Comparison of ENCODE assay signal across 18 cellular contexts in the genomic region with DNA sequence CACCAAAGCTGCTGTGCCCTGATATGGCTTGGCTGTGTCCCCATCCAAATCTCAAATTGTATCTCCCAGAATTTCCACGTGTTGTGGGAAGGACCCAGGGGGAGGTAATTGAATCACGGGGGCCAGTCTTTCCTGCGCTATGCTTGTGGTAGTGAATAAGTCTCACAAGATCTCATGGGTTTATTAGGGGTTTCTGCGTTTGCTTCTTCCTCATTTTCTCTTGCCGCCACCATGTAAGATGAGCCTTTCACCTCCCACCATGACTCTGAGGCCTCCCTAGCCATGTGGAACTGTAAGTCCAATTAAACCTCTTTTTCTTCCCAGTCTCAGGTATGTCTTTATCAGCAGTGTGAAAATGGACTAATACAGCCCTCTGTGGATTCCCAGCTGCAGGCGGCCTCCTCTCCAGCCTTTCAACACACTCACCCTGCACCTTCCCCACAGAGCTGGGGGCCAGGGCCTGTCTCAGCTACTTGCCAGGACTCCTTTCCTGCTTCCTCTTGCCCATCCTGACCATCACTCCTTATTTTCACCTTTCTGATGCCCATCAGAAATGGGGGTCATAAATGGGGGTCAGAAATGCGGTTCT. TPM values are rescaled to one million over a fixed set of nuclear protein-coding genes. Genes with fewer than 3 reads are reported as not detected.
DNase-seq lines count a peak whose midpoint lies in the region; ATAC-seq and TF ChIP-seq lines count a peak whose summit lies in the region.
"Had no signal": no experiment of that assay in that cellular context is flagged by ENCODE, and none has a peak within 500 bp of the region (broad histone marks: within the 10 kb centered on the region; RNA-seq: fewer than 3 reads in every experiment).

No MANE protein-coding gene starts in this region.

- no peaks in the 10 kb centered on the region for H3F3A ChIP-seq in SK-N-SH (replicated peaks; ENCODE audit: insufficient read depth)

- H3K4me3 ChIP-seq in SK-N-SH (ENCODE audit: low read depth in 2 of 2, low read length in 1 of 2) (no peak overlapping the region), mesendoderm (ENCODE audit: low read length) (no peak overlapping the region)
- H3K4me3 ChIP-seq: A549; BLaER1 treated with 17β-estradiol and CSF1 and Interleukin-3, amounts not matched to agents 10 nM and 100 nM had no signal

- no peaks in the 10 kb centered on the region for H4K20me1 ChIP-seq in SK-N-SH (ENCODE audit: insufficient read depth)
- H4K20me1 ChIP-seq: BLaER1 treated with 17β-estradiol and CSF1 and Interleukin-3, amounts not matched to agents 10 nM and 100 nM had no signal

- H3K9ac ChIP-seq in SK-N-SH: no peak overlapping the region
- H3K9ac ChIP-seq in mesendoderm (ENCODE audit: low read length): no peak overlapping the region
- H3K9ac ChIP-seq: BLaER1 treated with 17β-estradiol and CSF1 and Interleukin-3, amounts not matched to agents 10 nM and 100 nM had no signal

- CTCF ChIA-PET in SK-N-SH (lab: Yijun Ruan, JAX): no interaction called here

- no peak overlapping the region for H3K18ac ChIP-seq in mesendoderm (ENCODE audit: low read length)

- H2AFZ ChIP-seq in SK-N-SH (ENCODE audit: low read depth): 0 out of 2 replicates have a peak overlapping the region, but pooled peaks have one; percentile 5

- 8% methylated on average over 7 of the region's 7 CpGs for WGBS in SK-N-SH (ENCODE audit: low lambda C conversion rate)
- WGBS in mesendoderm (ENCODE audit: extremely low coverage, insufficient coverage, low lambda C conversion rate): no CpG with 5 or more reads among the region's 7 CpGs

- H4K5ac ChIP-seq in mesendoderm (ENCODE audit: low read length): no peak overlapping the region

- H3K79me2 ChIP-seq in SK-N-SH (ENCODE audit: insufficient read depth) (no peaks in the 10 kb centered on the region), mesendoderm (ENCODE audit: control insufficient read depth, insufficient read depth, low read length) (no peaks in the 10 kb centered on the region)

- H3K4me3 Mint-ChIP-seq in dendritic cell treated with granulocyte-macrophage colony-stimulating factor and Interleukin-4, amounts not matched to agents 40 ng/mL and 50 ng/mL, for 4 days: no peak overlapping the region
- H3K4me3 Mint-ChIP-seq in stimulated activated naive B cell treated with anti-CD40 and anti-IgM and Interleukin-4, amounts not matched to agents 10 μg/mL and 1 μg/mL and 100 μg/mL, for 72 hours: no peak overlapping the region
- H3K4me3 Mint-ChIP-seq: B cell; CD8-positive, alpha-beta T cell; HFFc6 had no signal

- H3K4me1 ChIP-seq in SK-N-SH (ENCODE audit: control insufficient read depth in 1 of 2, insufficient read depth in 2 of 2, low read depth in 1 of 2, low read length in 1 of 2): no peaks in the 10 kb centered on the region
- peaks cover 7% of the 10 kb centered on the region for H3K4me1 ChIP-seq in mesendoderm (ENCODE audit: control insufficient read depth, low read depth, low read length)
- H3K4me1 ChIP-seq: A549 had no signal

- peaks cover 13% of the 10 kb centered on the region for H3K4me1 Mint-ChIP-seq in dendritic cell treated with granulocyte-macrophage colony-stimulating factor and Interleukin-4, amounts not matched to agents 40 ng/mL and 50 ng/mL, for 4 days (ENCODE audit: low read depth)
- peaks cover 4 to 8% of the 10 kb centered on the region in 2 donors for H3K4me1 Mint-ChIP-seq in stimulated activated naive B cell treated with anti-CD40 and anti-IgM and Interleukin-4, amounts not matched to agents 10 μg/mL and 1 μg/mL and 100 μg/mL, for 72 hours

- H3K9me3 ChIP-seq in SK-N-SH: no peaks in the 10 kb centered on the region
- H3K9me3 ChIP-seq: A549 had no signal

- no peak for TF ChIP-seq EP300 in SK-N-SH (IDR thresholded peaks at IDR 0.05; ENCODE audit: borderline replicate concordance in 1 of 2, low read depth in 1 of 2, low read length in 1 of 2)

- no peaks in the 10 kb centered on the region for H3K79me1 ChIP-seq in mesendoderm (ENCODE audit: low read length)

- no peak overlapping the region for H3K27ac ChIP-seq in SK-N-SH (ENCODE audit: low read depth in 2 of 2, low read length in 1 of 2)
- H3K27ac ChIP-seq in mesendoderm (ENCODE audit: low read depth, low read length): no peak overlapping the region
- H3K27ac ChIP-seq: 22Rv1, A549 had no signal

- peaks cover 9% of the 10 kb centered on the region for H3K9me3 Mint-ChIP-seq in dendritic cell treated with granulocyte-macrophage colony-stimulating factor and Interleukin-4, amounts not matched to agents 40 ng/mL and 50 ng/mL, for 4 days
- peaks cover 0 to 1% of the 10 kb centered on the region in 2 donors for H3K9me3 Mint-ChIP-seq in stimulated activated naive B cell treated with anti-CD40 and anti-IgM and Interleukin-4, amounts not matched to agents 10 μg/mL and 1 μg/mL and 100 μg/mL, for 72 hours
- H3K9me3 Mint-ChIP-seq: CD8-positive, alpha-beta T cell; HFFc6 had no signal

- no peak for TF ChIP-seq RAD21 in SK-N-SH (IDR thresholded peaks at IDR 0.05; ENCODE audit: low read length)

- no peak overlapping the region for H2BK5ac ChIP-seq in mesendoderm (ENCODE audit: low read length)

- POLR2A ChIA-PET in SK-N-SH (lab: Yijun Ruan, JAX): no interaction called here

- no peak for ATAC-seq in SK-N-SH treated with all-trans-retinoic acid at 6 μM for 48 hours
- no peak for ATAC-seq in stimulated activated naive B cell treated with anti-CD40 and anti-IgM and Interleukin-4, amounts not matched to agents 10 μg/mL and 1 μg/mL and 100 μg/mL, for 72 hours (replicated peaks)
- ATAC-seq: A549; CD8-positive, alpha-beta T cell had no signal

- H3K27me3 ChIP-seq in SK-N-SH (ENCODE audit: insufficient read depth) (peaks cover 84% of the 10 kb centered on the region; the same call in 1 of the 2 replicates), mesendoderm (ENCODE audit: insufficient read depth, low read length, poor library complexity) (no peaks in the 10 kb centered on the region)
- H3K27me3 ChIP-seq: BLaER1 treated with 17β-estradiol and CSF1 and Interleukin-3, amounts not matched to agents 10 nM and 100 nM had no signal

- H3K56ac ChIP-seq in mesendoderm (ENCODE audit: low read length): peak overlapping the region; percentile 54

- H2AK5ac ChIP-seq in mesendoderm (ENCODE audit: low read length): no peak overlapping the region

- H3K23ac ChIP-seq in mesendoderm (ENCODE audit: low read length): no peak overlapping the region

- H2BK120ac ChIP-seq in mesendoderm (ENCODE audit: low read depth, low read length): no peak overlapping the region

- H3K27me3 Mint-ChIP-seq in dendritic cell treated with granulocyte-macrophage colony-stimulating factor and Interleukin-4, amounts not matched to agents 40 ng/mL and 50 ng/mL, for 4 days: no peaks in the 10 kb centered on the region
- no peaks in the 10 kb centered on the region for H3K27me3 Mint-ChIP-seq in stimulated activated naive B cell treated with anti-CD40 and anti-IgM and Interleukin-4, amounts not matched to agents 10 μg/mL and 1 μg/mL and 100 μg/mL, for 72 hours
- H3K27me3 Mint-ChIP-seq: B cell had no signal

- H3K4me2 ChIP-seq in SK-N-SH (no peak overlapping the region), mesendoderm (ENCODE audit: low read length) (no peak overlapping the region)
- H3K4me2 ChIP-seq: A549 had no signal

- no peak overlapping the region for H2BK15ac ChIP-seq in mesendoderm (replicated peaks; ENCODE audit: low read depth)

- no peak for TF ChIP-seq CTCF in SK-N-SH (IDR thresholded peaks at IDR 0.05)

- intact Hi-C loops in dendritic cell treated with granulocyte-macrophage colony-stimulating factor and Interleukin-4, amounts not matched to agents 40 ng/mL and 50 ng/mL, for 4 days (cut with micrococcal nuclease): no loop called here

- H3K36me3 ChIP-seq in SK-N-SH (replicated peaks in 1 of 2; ENCODE audit: control insufficient read depth in 1 of 2, insufficient read depth in 2 of 2, low read length in 1 of 2): no peaks in the 10 kb centered on the region
- no peaks in the 10 kb centered on the region for H3K36me3 ChIP-seq in mesendoderm (ENCODE audit: control insufficient read depth, insufficient read depth, low read length)
- H3K36me3 ChIP-seq: BLaER1 treated with 17β-estradiol and CSF1 and Interleukin-3, amounts not matched to agents 10 nM and 100 nM had no signal

- DNase-seq in SK-N-SH: no peak
- peak; percentile 68 for DNase-seq in mesendoderm
- DNase-seq in stimulated activated naive B cell treated with anti-CD40 and anti-IgM and Interleukin-4, amounts not matched to agents 10 μg/mL and 1 μg/mL and 100 μg/mL, for 72 hours: no peak
- no peak for DNase-seq in NK-92 (lab: John Stamatoyannopoulos, UW; ENCODE audit: unreplicated experiment)
- no peak for DNase-seq in activated T-cell treated with anti-CD3 and anti-CD28 coated beads, Interleukin-2, amount 50 U/mL, for 1 hour
- no peak for DNase-seq in SIG-M5 (lab: John Stamatoyannopoulos, UW)
- DNase-seq: Calu3; CD8-positive, alpha-beta T cell; DMS79 treated with DMSO at 0.1 percent for 48 hours; HCEC 1CT; HFFc6; IMR-90 had no signal

- no peak overlapping the region for H4K8ac ChIP-seq in mesendoderm (ENCODE audit: low read depth, low read length)

- H3K27ac Mint-ChIP-seq in dendritic cell treated with granulocyte-macrophage colony-stimulating factor and Interleukin-4, amounts not matched to agents 40 ng/mL and 50 ng/mL, for 4 days: peak overlapping the region; percentile 23
- peak overlapping the region; percentile 42 for H3K27ac Mint-ChIP-seq in stimulated activated naive B cell treated with anti-CD40 and anti-IgM and Interleukin-4, amounts not matched to agents 10 μg/mL and 1 μg/mL and 100 μg/mL, for 72 hours
- H3K27ac Mint-ChIP-seq: B cell; CD8-positive, alpha-beta T cell; HFFc6 had no signal

- no peaks in the 10 kb centered on the region for H3K9me2 ChIP-seq in SK-N-SH

- H3K36me3 Mint-ChIP-seq in dendritic cell treated with granulocyte-macrophage colony-stimulating factor and Interleukin-4, amounts not matched to agents 40 ng/mL and 50 ng/mL, for 4 days (ENCODE audit: low read depth): no peaks in the 10 kb centered on the region
- peaks cover 0 to 7% of the 10 kb centered on the region in 2 donors for H3K36me3 Mint-ChIP-seq in stimulated activated naive B cell treated with anti-CD40 and anti-IgM and Interleukin-4, amounts not matched to agents 10 μg/mL and 1 μg/mL and 100 μg/mL, for 72 hours
- H3K36me3 Mint-ChIP-seq: CD8-positive, alpha-beta T cell had no signal

- H3K4ac ChIP-seq in mesendoderm (ENCODE audit: low read depth, low read length): no peak overlapping the region

TF ChIP-seq in SK-N-SH, 30 proteins besides CTCF, POLR2A, EP300 and RAD21 (continues in another document):
- no peak for TF ChIP-seq GATA2 (CRISPR knock-in tag; IDR thresholded peaks at IDR 0.05)

RNA-seq across cellular contexts. Expression of gene TOMM7, which starts 57.2 kb away (rescaled TPM):
- 453 and 546 TPM in 2 replicates for polyA plus RNA-seq in SK-N-SH (2012; rRNA removed)
- 577 and 786 TPM in 2 replicates for polyA plus RNA-seq in SK-N-SH (2012; cell fraction: cytosol; rRNA removed)
- 127 and 172 TPM in 2 replicates for polyA plus RNA-seq in SK-N-SH (2012; cell fraction: nucleus; rRNA removed)
- polyA plus RNA-seq in mesendoderm (2013, experiment 1 of 2): 769 TPM
- polyA plus RNA-seq in mesendoderm (2013, experiment 2 of 2): 773 TPM
